Comparison of ENCODE assay signal across 8 cellular contexts in the genomic region with DNA sequence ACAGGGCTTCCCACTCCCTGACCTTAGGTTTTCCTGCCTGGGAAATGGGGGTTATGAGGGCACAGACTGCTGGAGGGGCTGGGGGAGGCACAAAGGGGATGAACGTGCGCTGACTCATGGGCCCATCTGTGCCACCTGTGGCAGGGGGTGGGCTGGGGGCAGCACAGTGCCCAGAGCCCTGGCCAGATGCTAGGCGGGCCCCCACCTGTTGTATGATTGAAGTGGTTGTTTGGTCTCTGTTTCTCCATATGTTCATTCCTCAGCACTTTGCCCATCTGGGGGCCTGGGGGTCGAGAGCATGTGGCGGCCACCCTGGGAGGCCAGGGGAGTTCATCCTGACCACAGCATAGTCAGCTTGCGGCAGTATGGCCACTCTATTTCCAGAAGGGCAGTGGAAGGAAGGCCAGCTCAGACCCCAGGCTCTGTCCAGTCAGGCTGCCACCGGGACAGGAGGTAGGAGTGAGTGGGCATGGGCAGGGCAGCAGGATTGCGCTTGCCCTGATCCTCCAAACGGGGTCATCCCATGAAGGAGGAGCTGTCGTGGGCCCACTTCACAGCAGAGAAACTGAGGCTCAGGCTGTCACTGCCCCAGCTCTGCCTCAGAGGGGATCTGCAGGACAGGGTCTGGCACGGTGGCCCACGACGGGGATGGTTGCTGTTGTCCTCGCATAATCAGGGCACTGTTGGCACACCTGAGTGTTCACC. TPM values are rescaled to one million over a fixed set of nuclear protein-coding genes. Genes with fewer than 3 reads are reported as not detected.
DNase-seq lines count a peak whose midpoint lies in the region; ATAC-seq, FAIRE-seq and TF ChIP-seq lines count a peak whose summit lies in the region.

No MANE protein-coding gene starts in this region.

- CTCF ChIA-PET in CD8-positive, alpha-beta T cell (lab: Charles Lee) = interaction anchor here (0.6 kb wide), 1 partner anchor 26 kb away, joined by 3 read pairs; no protein-coding TSS in a partner anchor

- H3K9me3 Mint-ChIP-seq in CD8-positive, alpha-beta T cell = no peaks in the 10 kb centered on the region
- no peaks in the 10 kb centered on the region for H3K9me3 Mint-ChIP-seq in neural progenitor cell

- H3K27ac ChIP-seq in CD8-positive, alpha-beta T cell (ENCODE audit: low read depth, low read length) = peak overlapping the region; percentile 92
- H3K27ac ChIP-seq in neural progenitor cell = no peak overlapping the region

- H3K36me3 ChIP-seq in CD8-positive, alpha-beta T cell (ENCODE audit: insufficient read depth, low read length) = no peaks in the 10 kb centered on the region
- H3K36me3 ChIP-seq in endocrine pancreas (ENCODE audit: control insufficient read depth, insufficient read depth, low read length) = no peaks in the 10 kb centered on the region
- no peaks in the 10 kb centered on the region for H3K36me3 ChIP-seq in neural progenitor cell

- no peaks in the 10 kb centered on the region for H3K79me2 ChIP-seq in neural progenitor cell (ENCODE audit: low read depth)

- H3K4me1 Mint-ChIP-seq in CD8-positive, alpha-beta T cell (ENCODE audit: low read depth) = peaks cover 56% of the 10 kb centered on the region
- H3K4me1 Mint-ChIP-seq in neural progenitor cell = peaks cover 17% of the 10 kb centered on the region

- no peaks in the 10 kb centered on the region for H3K27me3 ChIP-seq in CD8-positive, alpha-beta T cell (ENCODE audit: insufficient read depth, low read length)
- H3K27me3 ChIP-seq in endocrine pancreas (ENCODE audit: control insufficient read depth, insufficient read depth, low read length) (no peaks in the 10 kb centered on the region), neural progenitor cell (peaks cover 15% of the 10 kb centered on the region)

- peaks cover 50% of the 10 kb centered on the region for H3K4me1 ChIP-seq in CD8-positive, alpha-beta T cell (ENCODE audit: insufficient read depth, low read length)
- H3K4me1 ChIP-seq in endocrine pancreas (ENCODE audit: control insufficient read depth, insufficient read depth, low read length) (no peaks in the 10 kb centered on the region), neural progenitor cell (peaks cover 13% of the 10 kb centered on the region)

- intact Hi-C loops in CD8-positive, alpha-beta T cell (cut with DNase I, micrococcal nuclease) = loop anchor here (1.0 to 10.0 kb wide), 3 partner anchors 40 to 430 kb away; a partner anchor contains a TSS

- FAIRE-seq in GM12891 (lab: Jason Lieb, UNC) = no peak

- peak in 1 of 7 experiments; percentile 20 for DNase-seq in CD8-positive, alpha-beta T cell
- DNase-seq in NCI-H524 treated with DMSO at 0.1 percent for 48 hours (lab: John Stamatoyannopoulos, UW) (peak; percentile 77), neural progenitor cell (ENCODE audit: low spot score) (no peak), MV-4-11 (lab: John Stamatoyannopoulos, UW) (no peak), COLO668 (lab: John Stamatoyannopoulos, UW; ENCODE audit: unreplicated experiment) (no peak), foreskin melanocyte (no peak), GM12891 (ENCODE audit: insufficient read length, low spot score) (no peak)

- H3K9me3 ChIP-seq in CD8-positive, alpha-beta T cell (ENCODE audit: low read length) = no peaks in the 10 kb centered on the region
- H3K9me3 ChIP-seq in endocrine pancreas (ENCODE audit: control insufficient read depth, low read length) = no peaks in the 10 kb centered on the region
- H3K9me3 ChIP-seq in neural progenitor cell (ENCODE audit: low read depth) = no peaks in the 10 kb centered on the region

- peak overlapping the region; percentile 89 for H3K4me3 ChIP-seq in CD8-positive, alpha-beta T cell (ENCODE audit: low read depth, low read length)
- H3K4me3 ChIP-seq in endocrine pancreas (ENCODE audit: control insufficient read depth, insufficient read depth, low read length) = no peak overlapping the region
- H3K4me3 ChIP-seq in neural progenitor cell = peak overlapping the region; percentile 80

- ATAC-seq in CD8-positive, alpha-beta T cell = no peak

- H3K36me3 Mint-ChIP-seq in CD8-positive, alpha-beta T cell = peaks cover 4% of the 10 kb centered on the region
- no peaks in the 10 kb centered on the region for H3K36me3 Mint-ChIP-seq in neural progenitor cell

- no peaks in the 10 kb centered on the region for H3K27me3 Mint-ChIP-seq in CD8-positive, alpha-beta T cell (ENCODE audit: low read depth)
- peaks cover 12% of the 10 kb centered on the region for H3K27me3 Mint-ChIP-seq in neural progenitor cell (ENCODE audit: insufficient read depth, low read depth)

- peak overlapping the region; percentile 89 for H3K4me3 Mint-ChIP-seq in CD8-positive, alpha-beta T cell
- peak overlapping the region; percentile 83 for H3K4me3 Mint-ChIP-seq in neural progenitor cell

- TF ChIP-seq CTCF in CD8-positive, alpha-beta T cell (IDR thresholded peaks at IDR 0.05) = no peak
- TF ChIP-seq CTCF in neural progenitor cell (IDR thresholded peaks at IDR 0.05) = no peak

- no peaks in the 10 kb centered on the region for H3F3A ChIP-seq in neural progenitor cell (ENCODE audit: low read depth)

- H2AFZ ChIP-seq in neural progenitor cell (replicated peaks) = peak overlapping the region; percentile 97

- peak overlapping the region; percentile 54 for H3K9ac ChIP-seq in endocrine pancreas (ENCODE audit: control insufficient read depth, insufficient read depth, low read length)
- H3K9ac ChIP-seq in neural progenitor cell = no peak overlapping the region

- no peak for TF ChIP-seq POLR2A in GM12891 (IDR thresholded peaks at IDR 0.05; ENCODE audit: low read depth, low read length)

- H4K20me1 ChIP-seq in neural progenitor cell (ENCODE audit: low read depth) = peaks cover 4% of the 10 kb centered on the region

- H3K27ac Mint-ChIP-seq in CD8-positive, alpha-beta T cell = peak overlapping the region; percentile 96
- peak overlapping the region; percentile 92 for H3K27ac Mint-ChIP-seq in neural progenitor cell

- POLR2A ChIA-PET in CD8-positive, alpha-beta T cell (lab: Charles Lee) = interaction anchor here (1.0 to 2.2 kb wide), 13 partner anchors 8 to 465 kb away, joined by 3 to 17 read pairs (median 4); a partner anchor contains a TSS

- peak overlapping the region; percentile 84 for H3K4me2 ChIP-seq in neural progenitor cell

TF ChIP-seq in GM12891, 5 proteins besides CTCF, POLR2A, EP300 and RAD21:
- no peak for TF ChIP-seq POU2F2 (IDR thresholded peaks at IDR 0.05; ENCODE audit: low read depth, low read length)

RNA-seq across cellular contexts. Expression of a gene that starts 0.8 kb away (rescaled TPM):
- 100 to 1,000 TPM; 214 to 229 TPM for total RNA-seq in CD8-positive, alpha-beta T cell
- 3.9 and 27.3 TPM in 2 replicates for total RNA-seq in neural progenitor cell (ENCODE audit: low replicate concordance)
- polyA plus RNA-seq in GM12891 (2012; ENCODE audit: low read depth, missing spikeins) = 26.6 TPM

RNA-seq across cellular contexts. Expression of a gene that starts 38.9 kb away (rescaled TPM):
- 10 to 100 TPM; 72.1 to 78.0 TPM for total RNA-seq in CD8-positive, alpha-beta T cell
- 12.3 and 33.4 TPM in 2 replicates for total RNA-seq in neural progenitor cell (ENCODE audit: low replicate concordance)
- polyA plus RNA-seq in GM12891 (2012; ENCODE audit: low read depth, missing spikeins) = 10.7 TPM

RNA-seq across cellular contexts. Expression of a gene that starts 49.0 kb away (rescaled TPM):
- under 1 TPM; 0.25 to 0.30 TPM for total RNA-seq in CD8-positive, alpha-beta T cell
- total RNA-seq in neural progenitor cell (ENCODE audit: low replicate concordance) = 6.2 and 16.7 TPM in 2 replicates
- polyA plus RNA-seq in GM12891 (2012; ENCODE audit: low read depth, missing spikeins) = not detected
